In genomic region chr2:159890945-159891588, GRCh38 we compare ENCODE assay signal across 12 cellular contexts. TPM values are rescaled to one million over a fixed set of nuclear protein-coding genes. Genes with fewer than 3 reads are reported as not detected.
DNase-seq lines count a peak whose midpoint lies in the region; ATAC-seq and TF ChIP-seq lines count a peak whose summit lies in the region.
"Had no signal": no experiment of that assay in that cellular context is flagged by ENCODE, and none has a peak within 500 bp of the region (broad histone marks: within the 10 kb centered on the region; RNA-seq: fewer than 3 reads in every experiment).

No MANE protein-coding gene starts in this region.

- no peak for TF ChIP-seq POLR2A in testis (IDR thresholded peaks at IDR 0.05)

- peak; percentile 38 for ATAC-seq in GM18907 (IDR thresholded peaks at IDR 0.05; ENCODE audit: unreplicated experiment)
- ATAC-seq in GM21737 (IDR thresholded peaks at IDR 0.05; ENCODE audit: unreplicated experiment) = peak; percentile 37
- peak; percentile 28 for ATAC-seq in HG03460 (IDR thresholded peaks at IDR 0.05; ENCODE audit: unreplicated experiment)
- peak; percentile 46 to 66 (median 50) for ATAC-seq in natural killer cell

- H3K27ac Mint-ChIP-seq in natural killer cell = no peak overlapping the region
- H3K27ac Mint-ChIP-seq: activated CD4-positive, alpha-beta T cell treated with anti-CD3 and anti-CD28 coated beads, Interleukin-2, amount 10 ng/mL, durations not matched to agents 7 days and 5 days; brain had no signal

- H3K4me3 Mint-ChIP-seq in natural killer cell = no peak overlapping the region
- H3K4me3 Mint-ChIP-seq: activated CD4-positive, alpha-beta T cell treated with anti-CD3 and anti-CD28 coated beads, Interleukin-2, amount 10 ng/mL, durations not matched to agents 7 days and 5 days; brain had no signal

- H3K4me1 ChIP-seq in testis = no peaks in the 10 kb centered on the region

- H3K27ac ChIP-seq in testis = no peak overlapping the region

- peaks cover 8% of the 10 kb centered on the region for H3K36me3 Mint-ChIP-seq in natural killer cell
- H3K36me3 Mint-ChIP-seq: brain had no signal

- intact Hi-C loops in natural killer cell (cut with micrococcal nuclease) = no loop called here
- intact Hi-C loops in testis (cut with DNase I; ENCODE audit: low total_unique reads) = no loop called here

- no peaks in the 10 kb centered on the region for H3K27me3 ChIP-seq in testis

- H3K4me3 ChIP-seq in testis = no peak overlapping the region

- H3K36me3 ChIP-seq in testis (ENCODE audit: low read depth, missing control alignments) = no peaks in the 10 kb centered on the region

- TF ChIP-seq CTCF in natural killer cell (IDR thresholded peaks at IDR 0.05) = no peak
- no peak for TF ChIP-seq CTCF in testis (IDR thresholded peaks at IDR 0.05)

- DNase-seq in natural killer cell (no peak), NCI-H187 treated with DMSO at 0.1 percent for 48 hours (lab: John Stamatoyannopoulos, UW) (no peak), testis (no peak), medulla oblongata (ENCODE audit: extremely low spot score) (no peak), islet precursor cell (no peak)
- DNase-seq: activated CD4-positive, alpha-beta T cell treated with anti-CD3 and anti-CD28 coated beads, Interleukin-2, amount 10 ng/mL, durations not matched to agents 7 days and 5 days; NCI-H187; retina had no signal

- H3K9me3 Mint-ChIP-seq in natural killer cell = no peaks in the 10 kb centered on the region
- H3K9me3 Mint-ChIP-seq: activated CD4-positive, alpha-beta T cell treated with anti-CD3 and anti-CD28 coated beads, Interleukin-2, amount 10 ng/mL, durations not matched to agents 7 days and 5 days had no signal

- peaks cover 2 to 12% of the 10 kb centered on the region in 2 donors for H3K4me1 Mint-ChIP-seq in natural killer cell

- no peaks in the 10 kb centered on the region for H3K9me3 ChIP-seq in testis

- no peaks in the 10 kb centered on the region for H3K27me3 Mint-ChIP-seq in natural killer cell (ENCODE audit: low read depth in 2 of 2)
- H3K27me3 Mint-ChIP-seq: activated CD4-positive, alpha-beta T cell treated with anti-CD3 and anti-CD28 coated beads, Interleukin-2, amount 10 ng/mL, durations not matched to agents 7 days and 5 days had no signal

RNA-seq across cellular contexts. Expression of gene LY75, which starts 13.5 kb away (rescaled TPM):
- total RNA-seq in natural killer cell (10 to 100 TPM; 32.7 to 41.1 (median 40.9) TPM), testis (1 to 10 TPM in 1 of 2 donors, under 1 TPM in 1; 0.63 to 1.5 TPM)
- 1.8 TPM for polyA plus RNA-seq in testis (ENCODE audit: insufficient read depth, low read depth, low replicate concordance)

Comparison
In these comparisons a context has a peak if more than half of its experiments do, and no peak if none do; other contexts are left out.
1. RNA of gene LY75, which starts 13.5 kb away (total RNA-seq): 32.7 to 41.1 TPM in natural killer cell; 0.63 to 1.5 TPM in testis; every median in the first group is over 10 times any median in the second.
2. Peak in every context shown above with its lines, with median percentiles within 50 percentile points of each other: ATAC-seq.